ENCODE assay signal across 20 cellular contexts in the genomic region with DNA sequence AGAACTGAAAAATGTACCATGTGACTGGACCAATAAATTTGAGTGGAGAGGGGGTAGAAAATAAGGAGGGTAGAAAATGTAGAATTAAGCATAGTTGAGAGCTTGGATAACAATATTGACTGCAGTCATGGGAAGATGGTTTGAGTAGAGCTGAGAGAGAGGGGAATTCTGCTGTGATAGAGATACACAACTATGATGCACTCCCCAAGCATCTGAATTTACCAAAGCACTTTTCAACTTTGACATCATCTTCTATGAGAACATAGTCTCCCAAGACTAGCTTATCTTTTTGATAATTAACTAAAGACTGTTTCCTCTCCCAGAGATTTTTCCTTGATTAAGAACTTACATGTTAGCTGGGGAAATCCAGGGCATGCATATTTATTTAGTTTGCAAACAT.
"Had no signal": no experiment of that assay in that cellular context is flagged by ENCODE, and none has a peak within 500 bp of the region (broad histone marks: within the 10 kb centered on the region; RNA-seq: fewer than 3 reads in every experiment).

No MANE protein-coding gene starts in this region.

- H3K4me3 ChIP-seq: adrenal gland, dorsolateral prefrontal cortex, left ventricle myocardium inferior, skin epidermis, tibial nerve had no signal

- H3K4me1 Mint-ChIP-seq: neural crest cell had no signal

- H3K9me3 Mint-ChIP-seq: activated naive CD4-positive, alpha-beta T cell treated with anti-CD3 and anti-CD28 coated beads, Interleukin-2, amount 50 U/mL, for 24 hours; neural crest cell had no signal

- H3K4me3 Mint-ChIP-seq: activated naive CD4-positive, alpha-beta T cell treated with anti-CD3 and anti-CD28 coated beads, Interleukin-2, amount 50 U/mL, for 24 hours; activated T-cell treated with anti-CD3 and anti-CD28 coated beads, Interleukin-2, amount 50 U/mL, for 72 hours; naive B cell; neural crest cell; T-cell had no signal

- H3K27me3 Mint-ChIP-seq: activated naive CD4-positive, alpha-beta T cell treated with anti-CD3 and anti-CD28 coated beads, Interleukin-2, amount 50 U/mL, for 24 hours; naive B cell had no signal

- DNase-seq: activated CD4-positive, alpha-beta T cell treated with anti-CD3 and anti-CD28 coated beads, Interleukin-2, amount 50 U/mL, for 1 hour; activated CD8-positive, alpha-beta memory T cell treated with anti-CD3 and anti-CD28 coated beads for 24 hours; activated effector memory CD4-positive, alpha-beta T cell treated with anti-CD3 and anti-CD28 coated beads, Interleukin-2, amount 50 U/mL, for 16 hours; activated T-cell treated with anti-CD3 and anti-CD28 coated beads, Interleukin-2, amount 50 U/mL, for 72 hours; adrenal gland; caudate nucleus; dorsolateral prefrontal cortex; foreskin keratinocyte; hippocampal formation; left ventricle myocardium inferior; mammary epithelial cell; naive B cell; right cardiac atrium; stimulated activated naive CD8-positive, alpha-beta T cell treated with anti-CD3 and anti-CD28 coated beads, Interleukin-15, Interleukin-2, amounts not matched to agents 100 U/mL and 50 U/mL, for 24 hours; T-cell; T-helper 9 cell had no signal

- H3K27ac Mint-ChIP-seq: activated naive CD4-positive, alpha-beta T cell treated with anti-CD3 and anti-CD28 coated beads, Interleukin-2, amount 50 U/mL, for 24 hours; activated T-cell treated with anti-CD3 and anti-CD28 coated beads, Interleukin-2, amount 50 U/mL, for 72 hours; naive B cell; T-cell had no signal

- H3K36me3 Mint-ChIP-seq: activated naive CD4-positive, alpha-beta T cell treated with anti-CD3 and anti-CD28 coated beads, Interleukin-2, amount 50 U/mL, for 24 hours; naive B cell; T-cell had no signal
